In genomic region chr5:68353624-68354023, GRCh38 we compare ENCODE assay signal across 14 cellular contexts.
"Had no signal": no experiment of that assay in that cellular context is flagged by ENCODE, and none has a peak within 500 bp of the region (broad histone marks: within the 10 kb centered on the region; RNA-seq: fewer than 3 reads in every experiment).

No MANE protein-coding gene starts in this region.

- H3K9me3 ChIP-seq: stomach had no signal

- H3K4me3 Mint-ChIP-seq: activated naive CD4-positive, alpha-beta T cell treated with anti-CD3 and anti-CD28 coated beads, Interleukin-2, amount 10 ng/mL, durations not matched to agents 7 days and 5 days; central memory CD8-positive, alpha-beta T cell; memory B cell had no signal

- H3K27me3 ChIP-seq: stomach had no signal

- H3K27ac Mint-ChIP-seq: activated naive CD4-positive, alpha-beta T cell treated with anti-CD3 and anti-CD28 coated beads, Interleukin-2, amount 10 ng/mL, durations not matched to agents 7 days and 5 days; activated T-helper 2 cell treated with anti-CD3 and anti-CD28 coated beads, Interferon-gamma antibody, Interleukin-2, Interleukin-4, amounts not matched to agents 10 μg/mL and 5 μg/mL and 100 μg/mL, durations not matched to agents 14 hours and 24 hours and 36 hours; memory B cell had no signal

- DNase-seq: activated CD4-positive, alpha-beta T cell treated with anti-CD3 and anti-CD28 coated beads for 48 hours; activated CD8-positive, alpha-beta memory T cell treated with anti-CD3 and anti-CD28 coated beads for 24 hours; activated naive CD4-positive, alpha-beta T cell treated with anti-CD3 and anti-CD28 coated beads, Interleukin-2, amount 10 ng/mL, durations not matched to agents 7 days and 5 days; activated T-cell treated with anti-CD3 and anti-CD28 coated beads for 4 hours; effector memory CD4-positive, alpha-beta T cell; glutamatergic neuron; stomach; T-helper 1 cell had no signal

- H3K4me1 Mint-ChIP-seq: activated naive CD4-positive, alpha-beta T cell treated with anti-CD3 and anti-CD28 coated beads, Interleukin-2, amount 10 ng/mL, durations not matched to agents 7 days and 5 days; central memory CD8-positive, alpha-beta T cell; memory B cell had no signal

- H3K27ac ChIP-seq: epithelial cell of prostate, parathyroid adenoma, stomach had no signal

- H3K4me3 ChIP-seq: stomach had no signal

- ATAC-seq: left lobe of liver had no signal

- H3K36me3 ChIP-seq: stomach had no signal

- H3K9ac ChIP-seq: parathyroid adenoma had no signal

- H3K27me3 Mint-ChIP-seq: central memory CD8-positive, alpha-beta T cell had no signal

- H3K36me3 Mint-ChIP-seq: activated naive CD4-positive, alpha-beta T cell treated with anti-CD3 and anti-CD28 coated beads, Interleukin-2, amount 10 ng/mL, durations not matched to agents 7 days and 5 days; memory B cell had no signal

- H3K4me1 ChIP-seq: parathyroid adenoma, stomach had no signal

- H3K9me3 Mint-ChIP-seq: activated naive CD4-positive, alpha-beta T cell treated with anti-CD3 and anti-CD28 coated beads, Interleukin-2, amount 10 ng/mL, durations not matched to agents 7 days and 5 days; activated T-helper 2 cell treated with anti-CD3 and anti-CD28 coated beads, Interferon-gamma antibody, Interleukin-2, Interleukin-4, amounts not matched to agents 10 μg/mL and 5 μg/mL and 100 μg/mL, durations not matched to agents 14 hours and 24 hours and 36 hours; central memory CD8-positive, alpha-beta T cell; memory B cell had no signal
